ENCODE assay signal across 8 cellular contexts in the genomic region with DNA sequence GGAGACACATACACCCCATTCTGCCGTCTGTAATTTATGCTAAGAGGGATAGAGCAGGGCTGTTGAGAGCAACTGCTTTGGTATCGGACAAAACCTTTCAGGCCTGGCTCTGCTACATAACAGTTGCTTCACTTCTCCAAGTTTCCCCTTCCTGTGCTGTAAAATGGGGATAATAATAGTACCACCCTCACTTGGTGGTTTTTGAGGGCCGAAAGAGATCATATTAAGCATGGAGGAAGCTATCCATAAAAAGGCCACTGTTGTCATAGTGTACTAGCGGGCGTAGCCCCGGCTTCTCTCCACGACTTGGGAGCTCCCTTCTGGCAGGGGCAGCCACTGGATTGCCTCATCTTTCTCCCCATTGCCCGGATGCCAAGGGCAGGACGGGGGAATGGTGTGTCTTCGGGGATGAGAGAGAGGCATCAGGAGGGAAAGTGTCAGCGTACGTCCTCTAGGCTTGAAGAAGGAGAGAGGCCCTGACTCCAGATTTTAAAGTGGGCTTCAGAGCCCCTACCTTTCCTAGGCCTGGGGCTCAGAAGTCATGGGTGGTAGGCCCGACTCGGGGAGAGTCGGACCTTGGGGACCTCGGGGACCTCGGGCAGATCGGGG. TPM values are rescaled to one million over a fixed set of nuclear protein-coding genes. Genes with fewer than 3 reads are reported as not detected.
DNase-seq lines count a peak whose midpoint lies in the region; ATAC-seq and TF ChIP-seq lines count a peak whose summit lies in the region.

No MANE protein-coding gene starts in this region.

- H3K9ac ChIP-seq in KMS-11, result no peak overlapping the region

- in situ Hi-C loops in brain microvascular endothelial cell (cut with HindIII; ENCODE audit: low pct_ligation_motif_present, low sequenced_read_pairs), result no loop called here

- TF ChIP-seq CTCF in AG04450 (IDR thresholded peaks at IDR 0.05; ENCODE audit: low read depth, low read length) (no peak), KMS-11 (conservative IDR thresholded peaks at IDR 0.05; ENCODE audit: low read depth, low read length) (no peak), brain microvascular endothelial cell (IDR thresholded peaks at IDR 0.05; ENCODE audit: low read depth, low read length, missing control alignments) (no peak)

- H4K20me1 ChIP-seq in KMS-11 (ENCODE audit: insufficient read depth), result no peaks in the 10 kb centered on the region

- peak overlapping the region; percentile 70 for H3K4me3 ChIP-seq in AG04450 (ENCODE audit: low read depth, low read length)
- no peak overlapping the region for H3K4me3 ChIP-seq in KMS-11 (IDR thresholded peaks at IDR 0.05; ENCODE audit: insufficient read depth, low read depth, low read length)
- H3K4me3 ChIP-seq in brain microvascular endothelial cell (ENCODE audit: low read depth, low read length), result peak overlapping the region; percentile 72
- H3K4me3 ChIP-seq in mesodermal cell (ENCODE audit: extremely low read depth, insufficient read depth, low read length, poor library complexity, severe bottlenecking), result peak overlapping the region; percentile 57

- peak overlapping the region; percentile 80 for H2AFZ ChIP-seq in KMS-11 (ENCODE audit: low read depth)

- peak overlapping the region; percentile 82 for H3K4me2 ChIP-seq in KMS-11

- CTCF ChIA-PET in AG04450 (lab: Charles Lee), result interaction anchor here (1.0 to 1.9 kb wide), 3 partner anchors 20 to 78 kb away, joined by 3 to 7 read pairs (median 3); no protein-coding TSS in a partner anchor

- H3K36me3 ChIP-seq in KMS-11 (ENCODE audit: insufficient read depth) (no peaks in the 10 kb centered on the region), brain microvascular endothelial cell (replicated peaks) (no peaks in the 10 kb centered on the region), mesodermal cell (ENCODE audit: control insufficient read depth, insufficient read depth, low read length) (no peaks in the 10 kb centered on the region)

- no peaks in the 10 kb centered on the region for H3K79me2 ChIP-seq in KMS-11 (ENCODE audit: insufficient read depth, low read depth)

- no peaks in the 10 kb centered on the region for H3K27me3 ChIP-seq in AG04450 (ENCODE audit: control insufficient read depth, insufficient read depth, low read length)
- no peaks in the 10 kb centered on the region for H3K27me3 ChIP-seq in KMS-11 (ENCODE audit: insufficient read depth, low read depth)
- no peaks in the 10 kb centered on the region for H3K27me3 ChIP-seq in brain microvascular endothelial cell (replicated peaks)

- H3K4me1 ChIP-seq in KMS-11 (ENCODE audit: low read depth, poor library complexity, severe bottlenecking), result peaks cover 9% of the 10 kb centered on the region
- H3K4me1 ChIP-seq in mesodermal cell (ENCODE audit: control insufficient read depth, insufficient read depth, low read length, poor library complexity, severe bottlenecking), result no peaks in the 10 kb centered on the region

- WGBS in mesodermal cell (ENCODE audit: insufficient coverage in 2 of 2), 2 experiments, result 52 to 74% methylated on average over 7 to 15 of the region's 18 CpGs

- POLR2A ChIA-PET in AG04450 (lab: Yijun Ruan, JAX), result interaction anchor here (1.0 to 2.1 kb wide), 3 partner anchors 61 to 118 kb away, joined by 3 to 7 read pairs (median 6); partner anchors contain the start of gene CAP1

- H3K9me3 ChIP-seq in AG04450 (ENCODE audit: control insufficient read depth, insufficient read depth, low read length), result no peaks in the 10 kb centered on the region; the same call in 1 of the 2 replicates
- peaks cover 6% of the 10 kb centered on the region for H3K9me3 ChIP-seq in mesodermal cell (ENCODE audit: control insufficient read depth, low read length)

- DNase-seq in AG04450 (ENCODE audit: low read depth, low spot score), result no peak
- DNase-seq in brain microvascular endothelial cell, result no peak
- no peak for DNase-seq in activated gamma-delta T cell treated with Interleukin-2 at 50 U/mL for 16 hours
- no peak for DNase-seq in midbrain (lab: John Stamatoyannopoulos, UW)
- no peak for DNase-seq in NCI-H1048 (lab: John Stamatoyannopoulos, UW)

- H3K27ac ChIP-seq in AG04450 (ENCODE audit: low read depth, low read length) (no peak overlapping the region), KMS-11 (no peak overlapping the region), brain microvascular endothelial cell (no peak overlapping the region), mesodermal cell (ENCODE audit: low read depth, low read length, severe bottlenecking) (no peak overlapping the region)

- ATAC-seq in HG02852 (IDR thresholded peaks at IDR 0.05; ENCODE audit: unreplicated experiment), result no peak

RNA-seq across cellular contexts. Expression of gene MFSD2A, which starts 0.6 kb away (rescaled TPM):
- polyA plus RNA-seq in AG04450 (2011; rRNA removed), result 1.6 and 2.6 TPM in 2 replicates
- 2.6 and 2.8 TPM in 2 replicates for polyA minus RNA-seq in AG04450 (2011; rRNA and poly(A)+ RNA removed)
- polyA plus RNA-seq in mesodermal cell (2013, experiment 1 of 2), result 3.2 TPM
- polyA plus RNA-seq in mesodermal cell (2013, experiment 2 of 2), result 2.5 TPM

RNA-seq across cellular contexts. Expression of gene MYCL, which starts 52.6 kb away (rescaled TPM):
- polyA plus RNA-seq in AG04450 (2011; rRNA removed), result 0.66 and 0.77 TPM in 2 replicates
- polyA minus RNA-seq in AG04450 (2011; rRNA and poly(A)+ RNA removed), result 0.74 and 1.1 TPM in 2 replicates
- 11.3 TPM for polyA plus RNA-seq in mesodermal cell (2013, experiment 1 of 2)
- polyA plus RNA-seq in mesodermal cell (2013, experiment 2 of 2), result 8.7 TPM
